24 cellular contexts compared by ENCODE assay signal in genomic region chr20:57562541-57563465, GRCh38. TPM values are rescaled to one million over a fixed set of nuclear protein-coding genes. Genes with fewer than 3 reads are reported as not detected.
"Had no signal": no experiment of that assay in that cellular context is flagged by ENCODE, and none has a peak within 500 bp of the region (broad histone marks: within the 10 kb centered on the region; RNA-seq: fewer than 3 reads in every experiment).

No MANE protein-coding gene starts in this region.

- H3K36me3 Mint-ChIP-seq: activated naive CD8-positive, alpha-beta T cell; T-cell had no signal

- H3K27me3 Mint-ChIP-seq: activated CD4-positive, alpha-beta T cell treated with anti-CD3 and anti-CD28 coated beads, Interleukin-2, amount 10 ng/mL, durations not matched to agents 24 days and 14 days had no signal

- ATAC-seq: activated T-cell treated with anti-CD3 and anti-CD28 coated beads, Interleukin-2, amount 50 U/mL, for 4 hours; K562; T-cell had no signal

- H3K27ac ChIP-seq: SK-N-MC had no signal

- H3K27ac Mint-ChIP-seq: activated B cell treated with CpG ODN at 0.5 μM for 24 hours; activated CD4-positive, alpha-beta T cell treated with anti-CD3 and anti-CD28 coated beads, Interleukin-2, amount 10 ng/mL, durations not matched to agents 24 days and 14 days; activated naive CD4-positive, alpha-beta T cell treated with anti-CD3 and anti-CD28 coated beads for 36 hours; activated naive CD8-positive, alpha-beta T cell; T-cell had no signal

- H3K4me3 ChIP-seq: K562, SK-N-MC had no signal

- H3K9me3 Mint-ChIP-seq: activated B cell treated with CpG ODN at 0.5 μM for 24 hours; activated CD4-positive, alpha-beta T cell treated with anti-CD3 and anti-CD28 coated beads, Interleukin-2, amount 10 ng/mL, durations not matched to agents 24 days and 14 days; activated naive CD4-positive, alpha-beta T cell treated with anti-CD3 and anti-CD28 coated beads for 36 hours; activated T-cell treated with anti-CD3 and anti-CD28 coated beads, Interleukin-2, amount 50 U/mL, for 4 hours; T-cell had no signal

- H3K4me1 Mint-ChIP-seq: activated B cell treated with CpG ODN at 0.5 μM for 24 hours; activated CD4-positive, alpha-beta T cell treated with anti-CD3 and anti-CD28 coated beads, Interleukin-2, amount 10 ng/mL, durations not matched to agents 24 days and 14 days; T-cell had no signal

- DNase-seq: activated B cell treated with CpG ODN at 0.5 μM for 24 hours; activated CD4-positive, alpha-beta T cell treated with anti-CD3 and anti-CD28 coated beads for 1 hour; activated CD4-positive, alpha-beta T cell treated with anti-CD3 and anti-CD28 coated beads, Interleukin-2, amount 10 ng/mL, durations not matched to agents 24 days and 14 days; activated CD4-positive, alpha-beta T cell treated with anti-CD3 and anti-CD28 coated beads, Interleukin-2, amount 50 U/mL, for 48 hours; activated CD8-positive, alpha-beta memory T cell treated with anti-CD3 and anti-CD28 coated beads for 24 hours; activated effector memory CD4-positive, alpha-beta T cell treated with anti-CD3 and anti-CD28 coated beads, Interleukin-2, amount 50 U/mL, for 16 hours; activated naive CD4-positive, alpha-beta T cell treated with anti-CD3 and anti-CD28 coated beads for 36 hours; activated T-cell treated with anti-CD3 and anti-CD28 coated beads, Interleukin-2, amount 50 U/mL, for 4 hours; Karpas-422; MM.1S; NCI-H1105; NCI-H1436 treated with DMSO at 0.1 percent for 48 hours; NCI-H187; NCI-H2081; NCI-H510A treated with DMSO at 0.1 percent for 48 hours; NCI-H69; NK-92 treated with Interleukin-12 subunit alpha and Interleukin-12 subunit beta, amount 100 ng/mL, for 24 hours; SIG-M5; T-cell; T-helper 2 cell; T1000 had no signal

- H3K4me3 Mint-ChIP-seq: activated B cell treated with CpG ODN at 0.5 μM for 24 hours; activated CD4-positive, alpha-beta T cell treated with anti-CD3 and anti-CD28 coated beads, Interleukin-2, amount 10 ng/mL, durations not matched to agents 24 days and 14 days; activated naive CD4-positive, alpha-beta T cell treated with anti-CD3 and anti-CD28 coated beads for 36 hours; activated naive CD8-positive, alpha-beta T cell; activated T-cell treated with anti-CD3 and anti-CD28 coated beads, Interleukin-2, amount 50 U/mL, for 4 hours; T-cell had no signal

RNA-seq across cellular contexts. Expression of gene PCK1, which starts 1.9 kb away (rescaled TPM):
- total RNA-seq: activated B cell treated with CpG ODN at 0.5 μM for 24 hours; activated CD4-positive, alpha-beta T cell treated with anti-CD3 and anti-CD28 coated beads, Interleukin-2, amount 10 ng/mL, durations not matched to agents 24 days and 14 days; activated naive CD4-positive, alpha-beta T cell treated with anti-CD3 and anti-CD28 coated beads for 36 hours had no signal

RNA-seq across cellular contexts. Expression of gene CTCFL, which starts 37.9 kb away (rescaled TPM):
- total RNA-seq: activated B cell treated with CpG ODN at 0.5 μM for 24 hours; activated CD4-positive, alpha-beta T cell treated with anti-CD3 and anti-CD28 coated beads, Interleukin-2, amount 10 ng/mL, durations not matched to agents 24 days and 14 days; activated naive CD4-positive, alpha-beta T cell treated with anti-CD3 and anti-CD28 coated beads for 36 hours had no signal

RNA-seq across cellular contexts. Expression of gene ZBP1, which starts 57.4 kb away (rescaled TPM):
- total RNA-seq: K562 had no signal
